ENCODE assay signal across 8 cellular contexts in the genomic region with DNA sequence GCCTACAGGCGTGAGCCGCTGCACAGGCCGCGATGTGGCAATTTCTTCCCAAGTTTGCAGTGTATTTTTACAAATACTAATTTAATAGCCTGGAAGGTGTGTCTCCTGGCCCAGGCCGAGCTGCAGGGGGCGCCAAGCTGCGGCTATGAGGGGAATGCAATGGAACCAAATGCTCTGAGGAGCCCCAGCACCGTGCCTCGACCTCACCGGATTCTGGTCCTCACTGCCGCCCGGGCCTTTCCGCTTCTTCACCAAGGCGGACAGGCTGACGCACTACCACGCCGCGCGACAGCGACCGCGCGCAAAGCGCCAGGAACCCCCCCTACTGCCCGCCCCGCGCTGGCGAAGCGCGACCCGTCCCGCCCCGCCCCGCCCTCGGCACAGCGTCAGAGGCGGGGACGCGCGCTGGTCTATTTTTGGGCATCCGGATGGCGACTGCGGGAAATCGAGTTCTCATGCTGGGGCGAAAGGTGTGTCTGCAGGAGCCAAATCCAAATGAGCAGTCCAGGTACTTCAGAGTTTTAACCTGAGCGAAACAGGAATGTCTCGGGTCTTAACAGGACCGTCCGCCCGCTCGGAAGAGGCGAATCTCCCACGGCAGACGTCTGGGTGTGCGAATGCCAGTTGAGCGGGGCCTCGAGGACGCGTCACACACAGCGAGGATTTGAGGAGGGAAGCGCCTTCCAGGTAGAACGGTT. TPM values are rescaled to one million over a fixed set of nuclear protein-coding genes. Genes with fewer than 3 reads are reported as not detected.
A peak's percentile ranks its signal among the peaks of the same experiment; 100 is the strongest.
DNase-seq lines count a peak whose midpoint lies in the region; ATAC-seq and TF ChIP-seq lines count a peak whose summit lies in the region.

No MANE protein-coding gene starts in this region.

- intact Hi-C loops in natural killer cell (cut with micrococcal nuclease) = no loop called here

- ATAC-seq in natural killer cell (peak; percentile 96 to 98 (median 96)), GM21526 (IDR thresholded peaks at IDR 0.05; ENCODE audit: low FRiP score, unreplicated experiment) (no peak), HG02588 (IDR thresholded peaks at IDR 0.05; ENCODE audit: unreplicated experiment) (no peak)

- peaks cover 0 to 6% of the 10 kb centered on the region in 2 donors for H3K27me3 Mint-ChIP-seq in natural killer cell (ENCODE audit: low read depth in 2 of 2)

- H3K9me3 Mint-ChIP-seq in natural killer cell = peaks cover 5 to 6% of the 10 kb centered on the region in 2 donors

- H3K4me3 Mint-ChIP-seq in natural killer cell = peak overlapping the region; percentile 92

- peak; percentile 37 for TF ChIP-seq CTCF in natural killer cell (IDR thresholded peaks at IDR 0.05)

- DNase-seq in ELF-1 (ENCODE audit: low read depth, low spot score) (peak; percentile 87), NCI-H526 treated with DMSO at 0.1 percent for 48 hours (lab: John Stamatoyannopoulos, UW) (peak; percentile 71), fibroblast of the conjunctiva (ENCODE audit: low read depth) (peak; percentile 53), natural killer cell (peak; percentile 70)
- peak; percentile 88 for DNase-seq in activated effector memory CD4-positive, alpha-beta T cell treated with anti-CD3 and anti-CD28 coated beads, Interleukin-2, amount 50 U/mL, for 16 hours
- DNase-seq in stimulated activated CD8-positive, alpha-beta memory T cell treated with anti-CD3 and anti-CD28 coated beads, Interleukin-7, amount 100 ng/mL, for 24 hours (ENCODE audit: low read depth) = peak; percentile 30

- no peaks in the 10 kb centered on the region for H3K36me3 Mint-ChIP-seq in natural killer cell

- H3K4me1 Mint-ChIP-seq in natural killer cell = peaks cover 4 to 16% of the 10 kb centered on the region in 2 donors

- H3K27ac Mint-ChIP-seq in natural killer cell = peak overlapping the region; percentile 76 to 87

RNA-seq across cellular contexts. Expression of gene PRXL2C, which starts 31.7 kb away (rescaled TPM):
- 10 to 100 TPM; 20.8 to 27.0 (median 22.1) TPM for total RNA-seq in natural killer cell

Comparison
In these comparisons a context has a peak if more than half of its experiments do, and no peak if none do; other contexts are left out.
1. DNase-seq: peak in every context shown above with its lines; median percentile 88 in activated effector memory CD4-positive, alpha-beta T cell treated with anti-CD3 and anti-CD28 coated beads, Interleukin-2, amount 50 U/mL, for 16 hours; 87 in ELF-1; 71 in NCI-H526 treated with DMSO at 0.1 percent for 48 hours; 70 in natural killer cell; 53 in fibroblast of the conjunctiva; 30 in stimulated activated CD8-positive, alpha-beta memory T cell treated with anti-CD3 and anti-CD28 coated beads, Interleukin-7, amount 100 ng/mL, for 24 hours.
2. ATAC-seq: peak in natural killer cell (3 of 3); none in GM21526 (single experiment) and HG02588 (single experiment).